14 cellular contexts compared by ENCODE assay signal in genomic region chr14:105931808-105932483, GRCh38.
DNase-seq lines count a peak whose midpoint lies in the region; ATAC-seq and TF ChIP-seq lines count a peak whose summit lies in the region.
"Had no signal": no experiment of that assay in that cellular context is flagged by ENCODE, and none has a peak within 500 bp of the region (broad histone marks: within the 10 kb centered on the region; RNA-seq: fewer than 3 reads in every experiment).

No MANE protein-coding gene starts in this region.

- peaks cover 33% of the 10 kb centered on the region for H3K27me3 Mint-ChIP-seq in activated CD4-positive, alpha-beta memory T cell treated with anti-CD3 and anti-CD28 coated beads for 36 hours

- peaks cover 4% of the 10 kb centered on the region; the same call in 1 of the 2 replicates for H3K9me3 ChIP-seq in BE2C

- H3K36me3 Mint-ChIP-seq in activated CD4-positive, alpha-beta memory T cell treated with anti-CD3 and anti-CD28 coated beads for 36 hours: no peaks in the 10 kb centered on the region

- peaks cover 6% of the 10 kb centered on the region for H3K27me3 ChIP-seq in BE2C
- no peaks in the 10 kb centered on the region for H3K27me3 ChIP-seq in GM06990 (replicated peaks; ENCODE audit: control insufficient read depth, insufficient read depth, low read length)

- POLR2A ChIA-PET in activated CD4-positive, alpha-beta memory T cell treated with anti-CD3 and anti-CD28 coated beads for 36 hours (lab: Charles Lee): no interaction called here

- H3K36me3 ChIP-seq in BE2C (no peaks in the 10 kb centered on the region), GM06990 (ENCODE audit: control insufficient read depth, insufficient read depth, low read length) (no peaks in the 10 kb centered on the region)
- H3K36me3 ChIP-seq: esophagus muscularis mucosa had no signal

- H3K9me3 Mint-ChIP-seq in activated CD4-positive, alpha-beta memory T cell treated with anti-CD3 and anti-CD28 coated beads for 36 hours: peaks cover 4% of the 10 kb centered on the region

- peak overlapping the region; percentile 4; the same call in 1 of the 2 replicates for H3K4me3 ChIP-seq in BE2C (ENCODE audit: low read depth, low read length)
- H3K4me3 ChIP-seq in GM06990 (replicated peaks; ENCODE audit: low read depth, low read length): no peak overlapping the region
- H3K4me3 ChIP-seq: esophagus muscularis mucosa, GM23338 had no signal

- intact Hi-C loops in activated CD4-positive, alpha-beta memory T cell treated with anti-CD3 and anti-CD28 coated beads for 36 hours (cut with micrococcal nuclease): no loop called here

- H3K27ac Mint-ChIP-seq in activated CD4-positive, alpha-beta memory T cell treated with anti-CD3 and anti-CD28 coated beads for 36 hours: no peak overlapping the region
- H3K27ac Mint-ChIP-seq: GM23338 had no signal

- CTCF ChIA-PET in activated CD4-positive, alpha-beta memory T cell treated with anti-CD3 and anti-CD28 coated beads for 36 hours (lab: Charles Lee): interaction anchor here (1.0 kb wide), 1 partner anchor 252 kb away, joined by 4 read pairs; no protein-coding TSS in a partner anchor

- H3K4me1 Mint-ChIP-seq in activated CD4-positive, alpha-beta memory T cell treated with anti-CD3 and anti-CD28 coated beads for 36 hours (ENCODE audit: low read depth): no peaks in the 10 kb centered on the region
- H3K4me1 Mint-ChIP-seq: GM23338 had no signal

- peaks cover 5% of the 10 kb centered on the region; the same call in 1 of the 2 replicates for H3K4me1 ChIP-seq in BE2C
- H3K4me1 ChIP-seq: esophagus muscularis mucosa, parathyroid adenoma had no signal

- TF ChIP-seq CTCF in BE2C (IDR thresholded peaks at IDR 0.05; ENCODE audit: low read depth, low read length) (peak; percentile 76), GM06990 (IDR thresholded peaks at IDR 0.05; ENCODE audit: insufficient read depth, low read length, poor library complexity, severe bottlenecking) (peak; percentile 31)

- no peak overlapping the region for H3K4me3 Mint-ChIP-seq in activated CD4-positive, alpha-beta memory T cell treated with anti-CD3 and anti-CD28 coated beads for 36 hours
- H3K4me3 Mint-ChIP-seq: GM23338 had no signal

- ATAC-seq in GM21390 (IDR thresholded peaks at IDR 0.05; ENCODE audit: unreplicated experiment): no peak
- no peak for ATAC-seq in HG02981 (IDR thresholded peaks at IDR 0.05; ENCODE audit: unreplicated experiment)
- ATAC-seq: GM23338 had no signal

- DNase-seq in BE2C (peak; percentile 55), GM06990 (ENCODE audit: extremely low read depth, insufficient read length) (no peak), NCI-H1092 (lab: John Stamatoyannopoulos, UW) (peak; percentile 28), mesenteric fat pad (ENCODE audit: low spot score) (no peak), Ammon's horn (ENCODE audit: low spot score) (no peak)
- peak; percentile 7 for DNase-seq in activated CD4-positive, alpha-beta memory T cell treated with anti-CD3 and anti-CD28 coated beads for 36 hours
- DNase-seq: mesendoderm; stimulated activated CD4-positive, alpha-beta T cell treated with anti-CD3 and anti-CD28 coated beads, Interleukin-2, amount 100 ng/mL, for 24 hours; stimulated activated naive CD4-positive, alpha-beta T cell treated with Interleukin-2 at 50 U/mL for 16 hours had no signal

Comparison
In these comparisons a context has a peak if more than half of its experiments do, and no peak if none do; other contexts are left out.
1. DNase-seq: peak in BE2C (single experiment), NCI-H1092 (single experiment) and activated CD4-positive, alpha-beta memory T cell treated with anti-CD3 and anti-CD28 coated beads for 36 hours (single experiment); none in GM06990 (single experiment), mesenteric fat pad (single experiment) and Ammon's horn (single experiment).